Comparison of ENCODE assay signal across 19 cellular contexts in the genomic region with DNA sequence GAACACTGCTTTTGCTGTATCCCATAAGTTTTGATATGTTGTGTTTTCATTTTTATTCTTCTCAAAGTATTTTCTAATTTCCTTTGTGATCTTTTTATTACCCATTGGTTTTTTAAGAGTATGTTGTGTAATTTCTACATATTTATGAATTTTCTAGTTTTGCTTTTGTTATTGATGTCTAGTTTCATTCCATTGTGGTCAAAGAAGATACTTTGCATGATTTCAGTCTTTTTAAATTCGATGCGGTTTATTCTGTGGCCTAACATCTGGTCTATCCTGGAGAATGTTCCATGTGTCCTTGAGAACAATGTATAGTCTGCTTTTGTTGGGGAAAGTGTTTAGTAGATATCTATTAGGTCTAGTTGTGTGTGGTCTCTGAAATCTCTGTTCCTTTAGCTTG. TPM values are rescaled to one million over a fixed set of nuclear protein-coding genes. Genes with fewer than 3 reads are reported as not detected.
DNase-seq lines count a peak whose midpoint lies in the region; ATAC-seq, FAIRE-seq and TF ChIP-seq lines count a peak whose summit lies in the region.
"Had no signal": no experiment of that assay in that cellular context is flagged by ENCODE, and none has a peak within 500 bp of the region (broad histone marks: within the 10 kb centered on the region; RNA-seq: fewer than 3 reads in every experiment).

No MANE protein-coding gene starts in this region.

- H2BK15ac ChIP-seq in H1 (ENCODE audit: low read length): no peak overlapping the region

- no peak for TF ChIP-seq RAD21 in HepG2 (CRISPR knock-in tag; IDR thresholded peaks at IDR 0.05)
- no peak for TF ChIP-seq RAD21 in H1 (IDR thresholded peaks at IDR 0.05 in 1 of 2, conservative IDR thresholded peaks at IDR 0.05 in 1 of 2; ENCODE audit: low read depth in 2 of 2, low read length in 2 of 2)

- no peaks in the 10 kb centered on the region for H4K20me1 ChIP-seq in HepG2 (ENCODE audit: insufficient read depth, low read length)
- no peaks in the 10 kb centered on the region for H4K20me1 ChIP-seq in H1 (replicated peaks in 1 of 2; ENCODE audit: control insufficient read depth in 1 of 2, insufficient read depth in 2 of 2, low read length in 2 of 2)

- H3K79me1 ChIP-seq in H1 (ENCODE audit: low read depth, low read length): no peaks in the 10 kb centered on the region

- H3K23ac ChIP-seq in H1 (ENCODE audit: insufficient read length): no peak overlapping the region

- ATAC-seq in HepG2 (no peak), right lobe of liver (no peak), foreskin keratinocyte (no peak), GM19467 (IDR thresholded peaks at IDR 0.05; ENCODE audit: unreplicated experiment) (no peak), left lobe of liver (no peak)
- ATAC-seq: SK-N-SH treated with all-trans-retinoic acid at 6 μM for 48 hours had no signal

- CTCF ChIA-PET in HepG2 (lab: Yijun Ruan, JAX; ENCODE audit: low intra/inter-chr PET ratio, low total read pairs) (no interaction called here), H1 (lab: Charles Lee; ENCODE audit: partially characterized antibody) (no interaction called here)

- POLR2A ChIA-PET in HepG2 (lab: Yijun Ruan, JAX) (no interaction called here), H1 (lab: Charles Lee; ENCODE audit: partially characterized antibody) (no interaction called here)

- H3K56ac ChIP-seq in H1 (replicated peaks; ENCODE audit: insufficient read length, low read depth, low read length): no peak overlapping the region

- H3K36me3 ChIP-seq in HepG2 (replicated peaks in 1 of 2; ENCODE audit: control insufficient read depth in 1 of 2, insufficient read depth in 2 of 2, low read length in 2 of 2): no peaks in the 10 kb centered on the region
- no peaks in the 10 kb centered on the region for H3K36me3 ChIP-seq in right lobe of liver
- H3K36me3 ChIP-seq in H1 (ENCODE audit: control insufficient read depth in 2 of 4, insufficient read depth in 4 of 4, low read length in 3 of 4): no peaks in the 10 kb centered on the region
- H3K36me3 ChIP-seq: MG63 had no signal

- no peak overlapping the region for H2BK20ac ChIP-seq in H1 (ENCODE audit: low read length)

- no peak overlapping the region for H3K4ac ChIP-seq in H1 (replicated peaks; ENCODE audit: insufficient read length, low read depth, low read length)

- no peak overlapping the region for H4K5ac ChIP-seq in H1 (ENCODE audit: insufficient read length, low read depth, low read length)

- H3K18ac ChIP-seq in H1 (ENCODE audit: extremely low read depth, low read length): no peak overlapping the region

- H3K4me3 ChIP-seq in HepG2 (replicated peaks in 1 of 3; ENCODE audit: insufficient read depth in 1 of 3, low read depth in 2 of 3, low read length in 3 of 3): no peak overlapping the region
- H3K4me3 ChIP-seq in right lobe of liver: no peak overlapping the region
- no peak overlapping the region for H3K4me3 ChIP-seq in H1 (ENCODE audit: extremely low read depth in 1 of 4, insufficient read depth in 2 of 4, low read depth in 3 of 4, low read length in 4 of 4)
- H3K4me3 ChIP-seq: MG63 had no signal

- no TSS peak for BruUV-seq in HepG2 (replicated peaks; lab: Mats Ljungman, UMichigan)

- TF ChIP-seq POLR2A in HepG2 (IDR thresholded peaks at IDR 0.05; ENCODE audit: insufficient read depth in 1 of 2, low read depth in 2 of 2, low read length in 2 of 2) (no peak), right lobe of liver (IDR thresholded peaks at IDR 0.05) (no peak), H1 (IDR thresholded peaks at IDR 0.05; ENCODE audit: control extremely low read depth in 1 of 2, low read depth in 2 of 2, low read length in 2 of 2) (no peak)

- no peak overlapping the region for H4K91ac ChIP-seq in H1 (replicated peaks; ENCODE audit: insufficient read length, low read length)

- H3K27me3 ChIP-seq in HepG2 (ENCODE audit: control insufficient read depth in 1 of 2, insufficient read depth in 2 of 2, low read length in 2 of 2) (no peaks in the 10 kb centered on the region), right lobe of liver (no peaks in the 10 kb centered on the region), H1 (replicated peaks in 1 of 4; ENCODE audit: control insufficient read depth in 3 of 4, extremely low read depth in 1 of 4, insufficient read depth in 3 of 4, low read length in 3 of 4) (no peaks in the 10 kb centered on the region), foreskin keratinocyte (no peaks in the 10 kb centered on the region)
- H3K27me3 ChIP-seq: MG63 had no signal

- no peak overlapping the region for H4K8ac ChIP-seq in H1 (ENCODE audit: extremely low read depth, insufficient read depth, low read length)

- H2AFZ ChIP-seq in HepG2 (ENCODE audit: low read length) (no peak overlapping the region), H1 (ENCODE audit: low read length) (no peak overlapping the region)

- H3K9ac ChIP-seq in HepG2 (ENCODE audit: insufficient read depth, low read depth, low read length) (no peak overlapping the region), H1 (replicated peaks in 1 of 4; ENCODE audit: extremely low read depth in 1 of 4, low read depth in 3 of 4, low read length in 3 of 4) (no peak overlapping the region)

- H3K14ac ChIP-seq in H1 (ENCODE audit: insufficient read length): no peak overlapping the region

- no peak for TF ChIP-seq CTCF in HepG2 (CRISPR knock-in tag; IDR thresholded peaks at IDR 0.05)
- no peak for TF ChIP-seq CTCF in right lobe of liver (IDR thresholded peaks at IDR 0.05)
- no peak for TF ChIP-seq CTCF in H1 (IDR thresholded peaks at IDR 0.05; ENCODE audit: control extremely low read depth in 1 of 3, insufficient read depth in 1 of 3, low read depth in 1 of 3, low read length in 3 of 3)
- TF ChIP-seq CTCF in foreskin keratinocyte (conservative IDR thresholded peaks at IDR 0.05): no peak

- no peak overlapping the region for H3K27ac ChIP-seq in HepG2 (ENCODE audit: extremely low read length, insufficient read depth, low read length)
- H3K27ac ChIP-seq in right lobe of liver: no peak overlapping the region
- no peak overlapping the region for H3K27ac ChIP-seq in H1 (ENCODE audit: low read depth, low read length)
- no peak overlapping the region for H3K27ac ChIP-seq in foreskin keratinocyte
- H3K27ac ChIP-seq: 22Rv1 had no signal

- intact Hi-C loops in HepG2 (cut with micrococcal nuclease; ENCODE audit: unreplicated experiment): no loop called here
- intact Hi-C loops in right lobe of liver (cut with DNase I): no loop called here

- in situ Hi-C loops in HepG2 (cut with HindIII; ENCODE audit: extremely low pct_ligation_motif_present, low pct_unique_long_range_greater_than_20kb) (no loop called here), KBM-7 (cut with MboI; ENCODE audit: low pct_unique_long_range_greater_than_20kb, low sequenced_read_pairs) (no loop called here)

- no peaks in the 10 kb centered on the region for H3K79me2 ChIP-seq in HepG2 (ENCODE audit: insufficient read depth, low read length)
- H3K79me2 ChIP-seq in H1 (ENCODE audit: control insufficient read depth in 1 of 2, insufficient read depth in 2 of 2, low read length in 2 of 2): no peaks in the 10 kb centered on the region

- TF ChIP-seq EP300 in HepG2 (IDR thresholded peaks at IDR 0.05; ENCODE audit: low read depth in 2 of 2, low read length in 2 of 2): no peak
- TF ChIP-seq EP300 in HepG2 (CRISPR knock-in tag; IDR thresholded peaks at IDR 0.05; ENCODE audit: borderline replicate concordance): no peak
- TF ChIP-seq EP300 in H1 (IDR thresholded peaks at IDR 0.05; ENCODE audit: borderline replicate concordance in 1 of 2, low read depth in 2 of 2, low read length in 2 of 2): no peak

- no peak overlapping the region for H2BK120ac ChIP-seq in H1 (replicated peaks; ENCODE audit: low read depth, low read length)

- no peak overlapping the region for H2AK5ac ChIP-seq in H1 (ENCODE audit: low read depth, low read length)

- H3K4me2 ChIP-seq in HepG2 (ENCODE audit: low read depth, low read length): no peak overlapping the region
- H3K4me2 ChIP-seq in H1 (ENCODE audit: insufficient read depth in 1 of 2, low read depth in 2 of 2, low read length in 2 of 2): no peak overlapping the region

- H3K9me3 ChIP-seq in HepG2 (ENCODE audit: low read length) (no peaks in the 10 kb centered on the region), right lobe of liver (peaks cover 0 to 4% (median 0%) of the 10 kb centered on the region in 4 donors), H1 (ENCODE audit: insufficient read depth in 2 of 2, low read depth in 1 of 2, low read length in 1 of 2) (no peaks in the 10 kb centered on the region)
- H3K9me3 ChIP-seq: MG63 had no signal

- H2BK12ac ChIP-seq in H1 (ENCODE audit: low read depth, low read length): no peak overlapping the region

- WGBS in HepG2 (ENCODE audit: low lambda C conversion rate): 91% methylated on average over 2 of the region's 2 CpGs
- 60% methylated on average over 2 of the region's 2 CpGs for WGBS in right lobe of liver (ENCODE audit: insufficient coverage, low coverage, low lambda C conversion rate, missing lambda C conversion rate)
- 100% methylated on average over 2 of the region's 2 CpGs; no CpG with 5 or more reads in 1 of the 2 experiments for WGBS in H1 (ENCODE audit: extremely low coverage in 1 of 2, insufficient coverage in 1 of 2, insufficient read length in 1 of 2, insufficient replicate concordance in 2 of 2, low coverage in 1 of 2, low lambda C conversion rate in 2 of 2, missing lambda C conversion rate in 1 of 2), 2 experiments

- no peak for DNase-seq in HepG2 (ENCODE audit: low spot score)
- no peak for DNase-seq in right lobe of liver
- DNase-seq in RCC 7860 (ENCODE audit: low spot score): no peak
- no peak for DNase-seq in H1 (ENCODE audit: low read depth in 1 of 2, low spot score in 2 of 2)
- no peak for DNase-seq in KBM-7
- no peak for DNase-seq in foreskin keratinocyte
- no peak for DNase-seq in left lobe of liver (ENCODE audit: low spot score)
- DNase-seq: EL, GF-D8, MG63, NCI-H1048, NCI-H1417 treated with DMSO at 0.1 percent for 48 hours, NCI-H187 treated with DMSO at 0.1 percent for 48 hours, NCI-H2107, NCI-H69 had no signal

- no peak overlapping the region for H2BK5ac ChIP-seq in H1 (ENCODE audit: low read depth, low read length)

- peak; percentile 26 for FAIRE-seq in HepG2 (lab: Jason Lieb, UNC)
- peak; percentile 32 for FAIRE-seq in RCC 7860 (lab: Jason Lieb, UNC)
- peak; percentile 85 for FAIRE-seq in H1 (lab: Jason Lieb, UNC)

- H3K4me1 ChIP-seq in HepG2 (ENCODE audit: insufficient read depth, low read length): no peaks in the 10 kb centered on the region
- no peaks in the 10 kb centered on the region for H3K4me1 ChIP-seq in right lobe of liver
- H3K4me1 ChIP-seq in H1 (replicated peaks in 1 of 4; ENCODE audit: control insufficient read depth in 3 of 4, insufficient read depth in 4 of 4, low read length in 3 of 4): peaks cover 0 to 3% (median 1%) of the 10 kb centered on the region in 4 experiments; a peak in 2 of 7 replicates
- no peaks in the 10 kb centered on the region for H3K4me1 ChIP-seq in foreskin keratinocyte

- no peaks in the 10 kb centered on the region for H3K23me2 ChIP-seq in H1 (ENCODE audit: low read depth, low read length)

RNA-seq across cellular contexts. Expression of gene PPEF1, which starts 46.2 kb away (rescaled TPM):
- total RNA-seq in HepG2 (2016; rRNA removed; fragmentation: Illumina TruSeq; extraction: Trizol) (not detected in 2 replicates), right lobe of liver (not detected), foreskin keratinocyte (not detected in 2 replicates), left lobe of liver (not detected)
- not detected in 2 replicates for total RNA-seq in HepG2 (2016; cell fraction: cytosol; rRNA removed; fragmentation: Illumina TruSeq; extraction: Trizol; ENCODE audit: low read depth)
- not detected in 2 replicates for total RNA-seq in HepG2 (2016; cell fraction: insoluble cytoplasmic fraction; rRNA removed; fragmentation: Illumina TruSeq; extraction: Trizol)
- not detected in 2 replicates for total RNA-seq in HepG2 (2016; cell fraction: membrane; rRNA removed; fragmentation: Illumina TruSeq; extraction: Trizol)
- total RNA-seq in HepG2 (2016; cell fraction: nucleus; rRNA removed; fragmentation: Illumina TruSeq; extraction: Trizol): not detected in 2 replicates
- polyA plus RNA-seq in HepG2 (2011; rRNA removed) (not detected in 2 replicates), H1 (2011; rRNA removed) (0.08 and 0.17 TPM in 2 replicates), foreskin keratinocyte (not detected in 2 replicates)
- polyA plus RNA-seq in HepG2 (2011; cell fraction: cytosol; rRNA removed): not detected in 2 replicates
- 0.05 TPM in 1 of 2 replicates, not detected in the other for polyA plus RNA-seq in HepG2 (2011; cell fraction: nucleus; rRNA removed)
- not detected in 2 replicates for polyA plus RNA-seq in HepG2 (2012)
- not detected in 2 replicates for polyA plus RNA-seq in HepG2 (2016; cell fraction: cytosol; fragmentation: Illumina TruSeq; extraction: Trizol; ENCODE audit: low read depth)
- polyA plus RNA-seq in HepG2 (2016; cell fraction: insoluble cytoplasmic fraction; fragmentation: Illumina TruSeq; extraction: Trizol; ENCODE audit: low read depth): not detected in 2 replicates
- not detected in 2 replicates for polyA plus RNA-seq in HepG2 (2016; cell fraction: membrane; fragmentation: Illumina TruSeq; extraction: Trizol; ENCODE audit: low read depth)
- polyA plus RNA-seq in HepG2 (2016; cell fraction: nucleus; fragmentation: Illumina TruSeq; extraction: Trizol; ENCODE audit: insufficient read depth, low read depth): not detected in 2 replicates
- 1.0 TPM in 1 of 2 replicates, not detected in the other for polyA minus RNA-seq in HepG2 (2011; rRNA and poly(A)+ RNA removed; ENCODE audit: low replicate concordance)
- not detected in 2 replicates for polyA minus RNA-seq in HepG2 (2011; cell fraction: cytosol; rRNA and poly(A)+ RNA removed)
- not detected in 2 replicates for polyA minus RNA-seq in HepG2 (2011; cell fraction: nucleus; rRNA and poly(A)+ RNA removed)
- 0.30 and 0.34 TPM in 2 replicates for total RNA-seq in H1 (2021; fragmentation: NEBNext Ultra II Directional; extraction: Animal tissue kit (Norgen Biotek cat#: 25700))
- 0.06 TPM for polyA plus RNA-seq in H1 (2011; cell fraction: cytosol; rRNA removed)
- polyA plus RNA-seq in H1 (2011; cell fraction: nucleus; rRNA removed): 0.13 TPM
- 0.05 to 0.41 TPM (median 0.13 TPM) in 4 replicates for polyA plus RNA-seq in H1 (2012, experiment 1 of 2)
- not detected for polyA plus RNA-seq in H1 (2012, experiment 2 of 2)
- 0.39 TPM for polyA plus RNA-seq in H1 (2013, experiment 1 of 2)
- polyA plus RNA-seq in H1 (2013, experiment 2 of 2): 0.09 TPM
- 0.50 and 1.6 TPM in 2 replicates for polyA minus RNA-seq in H1 (2011; rRNA and poly(A)+ RNA removed)
- not detected for polyA minus RNA-seq in H1 (2011; cell fraction: cytosol; rRNA and poly(A)+ RNA removed)
- not detected for polyA minus RNA-seq in H1 (2011; cell fraction: nucleus; rRNA and poly(A)+ RNA removed)
- total RNA-seq: LHCN-M2 had no signal
